32 cellular contexts compared by ENCODE assay signal in the genomic region with DNA sequence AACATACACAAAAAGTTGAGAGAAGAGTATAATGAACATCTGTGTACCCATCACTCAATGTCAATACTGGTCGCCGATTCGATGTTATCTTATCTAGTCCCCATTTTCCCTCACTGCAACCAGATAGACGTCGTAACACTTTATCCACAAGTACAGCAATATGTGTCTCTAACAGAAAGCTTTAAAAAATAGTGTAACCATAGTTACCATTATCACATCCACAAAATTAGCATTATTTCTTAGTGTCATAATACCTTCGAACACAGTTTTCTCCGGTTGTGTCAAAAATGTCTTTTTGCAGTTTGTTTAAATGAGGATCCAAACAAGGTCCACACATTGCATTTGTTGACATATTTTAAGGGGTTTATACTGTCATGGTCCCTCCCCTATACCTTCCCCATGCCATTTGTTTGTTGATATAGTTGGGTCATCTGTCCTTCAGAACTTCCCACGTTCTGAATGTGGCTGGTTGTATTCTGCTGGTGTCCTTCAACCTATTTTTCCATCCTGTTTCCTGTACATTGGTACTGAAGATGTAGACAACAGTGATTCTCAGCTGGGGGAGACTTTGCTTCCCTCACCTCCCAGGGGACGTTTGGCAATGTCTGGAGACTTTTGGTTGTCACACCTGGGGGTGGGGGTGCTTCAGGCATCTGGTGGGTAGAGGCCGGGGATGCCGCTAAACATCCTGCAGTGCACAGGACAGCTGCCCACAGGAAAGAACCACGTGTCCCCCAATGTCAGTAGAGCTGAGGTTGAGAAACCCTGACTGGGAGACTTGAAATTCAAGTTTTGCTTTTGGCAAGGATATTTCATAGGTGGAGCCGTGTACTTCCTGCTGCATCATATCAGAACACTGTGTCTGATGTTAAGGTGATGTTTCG.
DNase-seq lines count a peak whose midpoint lies in the region; ATAC-seq and TF ChIP-seq lines count a peak whose summit lies in the region.
"Had no signal": no experiment of that assay in that cellular context is flagged by ENCODE, and none has a peak within 500 bp of the region (broad histone marks: within the 10 kb centered on the region; RNA-seq: fewer than 3 reads in every experiment).

No MANE protein-coding gene starts in this region.

- H3K9me3 Mint-ChIP-seq in Calu3 (ENCODE audit: low read depth, unreplicated experiment): no peaks in the 10 kb centered on the region
- H3K9me3 Mint-ChIP-seq: activated CD4-positive, alpha-beta memory T cell treated with anti-CD3 and anti-CD28 coated beads for 36 hours; activated T-helper 1 cell treated with anti-CD3 and anti-CD28 coated beads, Interleukin-12 subunit alpha, Interleukin-12 subunit beta, Interleukin-2, Interleukin-4 antibody, amounts not matched to agents 30 ng/mL and 10 ng/mL and 1 ng/mL, durations not matched to agents 14 hours and 24 hours and 36 hours; memory B cell; stimulated activated naive CD8-positive, alpha-beta T cell treated with anti-CD3 and anti-CD28 coated beads, Interleukin-15, amount 100 ng/mL, for 72 hours had no signal

- H3K27me3 Mint-ChIP-seq in Calu3 (ENCODE audit: unreplicated experiment): no peaks in the 10 kb centered on the region

- no peaks in the 10 kb centered on the region for H3K9me3 ChIP-seq in prostate gland
- H3K9me3 ChIP-seq: gastrocnemius medialis, MG63, right atrium auricular region, thoracic aorta, vagina had no signal

- H3K36me3 Mint-ChIP-seq in Calu3 (ENCODE audit: insufficient read depth, unreplicated experiment): no peaks in the 10 kb centered on the region
- H3K36me3 Mint-ChIP-seq: activated CD4-positive, alpha-beta memory T cell treated with anti-CD3 and anti-CD28 coated beads for 36 hours; memory B cell had no signal

- no peaks in the 10 kb centered on the region for H3K36me3 ChIP-seq in prostate gland
- H3K36me3 ChIP-seq: gastrocnemius medialis, MG63, right atrium auricular region, thoracic aorta, vagina had no signal

- no peak overlapping the region for H3K27ac Mint-ChIP-seq in Calu3 (ENCODE audit: unreplicated experiment)
- H3K27ac Mint-ChIP-seq: activated CD4-positive, alpha-beta memory T cell treated with anti-CD3 and anti-CD28 coated beads for 36 hours; activated naive CD4-positive, alpha-beta T cell treated with anti-CD3 and anti-CD28 coated beads for 36 hours; activated T-helper 1 cell treated with anti-CD3 and anti-CD28 coated beads, Interleukin-12 subunit alpha, Interleukin-12 subunit beta, Interleukin-2, Interleukin-4 antibody, amounts not matched to agents 30 ng/mL and 10 ng/mL and 1 ng/mL, durations not matched to agents 14 hours and 24 hours and 36 hours; memory B cell; stimulated activated naive CD8-positive, alpha-beta T cell treated with anti-CD3 and anti-CD28 coated beads, Interleukin-15, amount 100 ng/mL, for 72 hours had no signal

- H3K4me3 Mint-ChIP-seq in Calu3 (ENCODE audit: low read depth, unreplicated experiment): no peak overlapping the region
- H3K4me3 Mint-ChIP-seq: activated CD4-positive, alpha-beta memory T cell treated with anti-CD3 and anti-CD28 coated beads for 36 hours; activated naive CD4-positive, alpha-beta T cell treated with anti-CD3 and anti-CD28 coated beads for 36 hours; activated T-helper 1 cell treated with anti-CD3 and anti-CD28 coated beads, Interleukin-12 subunit alpha, Interleukin-12 subunit beta, Interleukin-2, Interleukin-4 antibody, amounts not matched to agents 30 ng/mL and 10 ng/mL and 1 ng/mL, durations not matched to agents 14 hours and 24 hours and 36 hours; memory B cell; stimulated activated naive CD8-positive, alpha-beta T cell treated with anti-CD3 and anti-CD28 coated beads, Interleukin-15, amount 100 ng/mL, for 72 hours had no signal

- intact Hi-C loops in Calu3 (cut with micrococcal nuclease; ENCODE audit: unreplicated experiment): loop anchor here (1.0 kb wide), 1 partner anchor 14 kb away; no protein-coding TSS in a partner anchor
- intact Hi-C loops in prostate gland (cut with DNase I): no loop called here

- H3K27ac ChIP-seq in epithelial cell of prostate (no peak overlapping the region), prostate gland (no peak overlapping the region)
- H3K27ac ChIP-seq: gastrocnemius medialis, parathyroid adenoma, right atrium auricular region, SK-N-MC, thoracic aorta, vagina had no signal

- no TSS peak for BruUV-seq in Calu3 (replicated peaks; lab: Mats Ljungman, UMichigan)

- no peak for TF ChIP-seq CTCF in Calu3 (IDR thresholded peaks at IDR 0.05; ENCODE audit: unreplicated experiment)
- no peak for TF ChIP-seq CTCF in LNCaP clone FGC (IDR thresholded peaks at IDR 0.05; ENCODE audit: control insufficient read depth, extremely low read depth, insufficient read depth)
- TF ChIP-seq CTCF in prostate gland (IDR thresholded peaks at IDR 0.05): no peak

- CTCF ChIA-PET in Calu3 (lab: Charles Lee): interaction anchor here (0.5 to 0.6 kb wide), 2 partner anchors 33 to 42 kb away, joined by 6 to 7 read pairs; no protein-coding TSS in a partner anchor

- no peak for ATAC-seq in GM21515 (IDR thresholded peaks at IDR 0.05; ENCODE audit: unreplicated experiment)
- ATAC-seq in HG02973 (IDR thresholded peaks at IDR 0.05; ENCODE audit: unreplicated experiment): no peak
- no peak for ATAC-seq in GM21367 (IDR thresholded peaks at IDR 0.05; ENCODE audit: unreplicated experiment)
- ATAC-seq: stimulated activated naive CD8-positive, alpha-beta T cell treated with anti-CD3 and anti-CD28 coated beads, Interleukin-15, amount 100 ng/mL, for 72 hours had no signal

- DNase-seq in Calu3 (peak; percentile 65), LNCaP clone FGC (ENCODE audit: low read depth) (peak; percentile 56), epithelial cell of prostate (ENCODE audit: low read depth, low spot score) (peak; percentile 31), prostate gland (ENCODE audit: low spot score) (peak; percentile 75)
- DNase-seq: activated CD4-positive, alpha-beta memory T cell treated with anti-CD3 and anti-CD28 coated beads for 36 hours; activated CD4-positive, CD25-positive, alpha-beta regulatory T cell treated with anti-CD3 and anti-CD28 coated beads, Interleukin-2, amount 50 U/mL, for 72 hours; activated CD8-positive, alpha-beta memory T cell treated with anti-CD3 and anti-CD28 coated beads, Interleukin-2, amount 50 U/mL, for 4 hours; activated naive CD4-positive, alpha-beta T cell treated with anti-CD3 and anti-CD28 coated beads for 36 hours; cerebellar nuclear complex; COR-L47; DMS79; gastrocnemius medialis; KBM-7; MG63; NCI-H1105; NCI-H187 treated with DMSO at 0.1 percent for 48 hours; NCI-H2171; NCI-H510A; RPMI8226; stimulated activated CD4-positive, alpha-beta T cell treated with anti-CD3 and anti-CD28 coated beads, Interleukin-2, amount 100 ng/mL, for 48 hours; stimulated activated naive CD8-positive, alpha-beta T cell treated with anti-CD3 and anti-CD28 coated beads, Interleukin-15, amount 100 ng/mL, for 72 hours had no signal

- H3K27me3 ChIP-seq in prostate gland (replicated peaks; ENCODE audit: insufficient read depth): no peaks in the 10 kb centered on the region
- H3K27me3 ChIP-seq: dorsolateral prefrontal cortex, gastrocnemius medialis, MG63, right atrium auricular region, vagina had no signal

- H3K4me3 ChIP-seq in LNCaP clone FGC (ENCODE audit: low read depth, low read length) (no peak overlapping the region), prostate gland (no peak overlapping the region)
- H3K4me3 ChIP-seq: gastrocnemius medialis, MG63, right atrium auricular region, SK-N-MC, thoracic aorta, vagina had no signal

- no peak for TF ChIP-seq POLR2A in prostate gland (IDR thresholded peaks at IDR 0.05)

- H3K4me1 Mint-ChIP-seq in Calu3 (ENCODE audit: low read depth, unreplicated experiment): peaks cover 23% of the 10 kb centered on the region
- H3K4me1 Mint-ChIP-seq: stimulated activated naive CD8-positive, alpha-beta T cell treated with anti-CD3 and anti-CD28 coated beads, Interleukin-15, amount 100 ng/mL, for 72 hours had no signal

- 45% methylated on average over 14 of the region's 14 CpGs for WGBS in prostate gland

- H3K4me1 ChIP-seq in prostate gland (replicated peaks): peaks cover 6% of the 10 kb centered on the region
- H3K4me1 ChIP-seq: gastrocnemius medialis, parathyroid adenoma, right atrium auricular region, vagina had no signal
